8 cellular contexts compared by ENCODE assay signal in the genomic region with DNA sequence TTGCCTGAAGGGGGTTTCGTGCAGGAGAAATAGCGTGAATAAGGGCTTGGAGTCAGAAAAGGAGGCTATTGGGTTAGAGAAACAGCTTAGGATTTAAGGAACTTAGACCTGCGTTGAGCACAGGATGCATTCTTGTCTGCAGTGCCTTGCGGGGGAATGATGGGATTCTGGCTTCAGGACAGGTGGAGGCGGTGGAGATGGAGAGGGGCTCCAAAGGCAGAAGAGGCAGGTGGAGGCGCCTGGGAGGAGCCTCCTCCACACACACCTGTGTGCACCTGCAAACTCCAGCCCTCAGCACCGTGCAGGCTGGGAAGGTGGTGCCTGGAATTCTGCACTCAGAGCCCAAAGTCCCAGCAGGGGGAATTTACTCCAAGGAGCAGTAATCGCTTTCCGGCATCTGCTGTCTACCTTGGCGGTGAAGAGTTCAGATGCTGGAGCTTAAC. TPM values are rescaled to one million over a fixed set of nuclear protein-coding genes. Genes with fewer than 3 reads are reported as not detected.
DNase-seq lines count a peak whose midpoint lies in the region; ATAC-seq and TF ChIP-seq lines count a peak whose summit lies in the region.

No MANE protein-coding gene starts in this region.

- DNase-seq in Caco-2 (no peak), choroid plexus epithelial cell (ENCODE audit: low read depth) (no peak), NCI-H774 (lab: John Stamatoyannopoulos, UW) (no peak), occipital lobe (lab: John Stamatoyannopoulos, UW) (no peak), erythroblast (lab: John Stamatoyannopoulos, UW) (no peak)

- H3K9me3 ChIP-seq in Caco-2, result no peaks in the 10 kb centered on the region

- no peak for ATAC-seq in GM18873 (IDR thresholded peaks at IDR 0.05; ENCODE audit: low FRiP score, unreplicated experiment)

- H3K27ac Mint-ChIP-seq in Caco-2 (ENCODE audit: unreplicated experiment) (peak overlapping the region; percentile 93), IgD-negative memory B cell (peak overlapping the region; percentile 52 to 77 (median 56)), nephron (peak overlapping the region; percentile 1 to 53 (median 36))

- BruUV-seq in Caco-2 (replicated peaks; lab: Mats Ljungman, UMichigan), result no TSS peak

- TF ChIP-seq POLR2A in erythroblast (IDR thresholded peaks at IDR 0.05; ENCODE audit: low read length), result no peak

- H3K4me1 Mint-ChIP-seq in Caco-2 (ENCODE audit: low read depth, unreplicated experiment), result peaks cover 28% of the 10 kb centered on the region
- H3K4me1 Mint-ChIP-seq in IgD-negative memory B cell, result peaks cover 37 to 42% (median 41%) of the 10 kb centered on the region in 3 donors
- H3K4me1 Mint-ChIP-seq in nephron, result peaks cover 52% of the 10 kb centered on the region

- peak overlapping the region; percentile 76 for H3K4me3 ChIP-seq in Caco-2 (ENCODE audit: low read depth, low read length)
- H3K4me3 ChIP-seq in choroid plexus epithelial cell (ENCODE audit: low read depth, low read length), result peak overlapping the region; percentile 72

- POLR2A ChIA-PET in Caco-2 (lab: Charles Lee), result interaction anchor here (0.9 kb wide), 1 partner anchor 11 kb away, joined by 4 read pairs; no protein-coding TSS in a partner anchor

- TF ChIP-seq CTCF in Caco-2 (IDR thresholded peaks at IDR 0.05; ENCODE audit: insufficient read depth in 1 of 2, low read depth in 1 of 2, low read length in 1 of 2, severe bottlenecking in 1 of 2, unreplicated experiment in 1 of 2) (no peak), choroid plexus epithelial cell (conservative IDR thresholded peaks at IDR 0.05; ENCODE audit: low read depth, low read length) (no peak), nephron (IDR thresholded peaks at IDR 0.05; ENCODE audit: unreplicated experiment in 3 of 3) (no peak)

- peaks cover 19% of the 10 kb centered on the region for H3K36me3 Mint-ChIP-seq in Caco-2 (ENCODE audit: insufficient read depth, unreplicated experiment)
- peaks cover 2% of the 10 kb centered on the region for H3K36me3 Mint-ChIP-seq in IgD-negative memory B cell
- H3K36me3 Mint-ChIP-seq in nephron (ENCODE audit: low read depth), result peaks cover 8% of the 10 kb centered on the region

- peaks cover 49% of the 10 kb centered on the region for H3K4me1 ChIP-seq in Caco-2

- CTCF ChIA-PET in Caco-2 (lab: Charles Lee), result interaction anchor here (0.6 kb wide), 1 partner anchor 119 kb away, joined by 5 read pairs; no protein-coding TSS in a partner anchor

- H3K27me3 Mint-ChIP-seq in Caco-2 (ENCODE audit: insufficient read depth, unreplicated experiment) (no peaks in the 10 kb centered on the region), IgD-negative memory B cell (no peaks in the 10 kb centered on the region), nephron (ENCODE audit: low read depth) (peaks cover 11% of the 10 kb centered on the region)

- H3K4me3 Mint-ChIP-seq in Caco-2 (ENCODE audit: unreplicated experiment) (peak overlapping the region; percentile 71), IgD-negative memory B cell (peak overlapping the region; percentile 77 to 91 (median 83)), nephron (peak overlapping the region; percentile 78 to 85 (median 81))

- no peaks in the 10 kb centered on the region for H3K27me3 ChIP-seq in Caco-2 (replicated peaks; ENCODE audit: control insufficient read depth, insufficient read depth, low read length)

- H3K9me3 Mint-ChIP-seq in Caco-2 (ENCODE audit: unreplicated experiment) (no peaks in the 10 kb centered on the region), IgD-negative memory B cell (no peaks in the 10 kb centered on the region), nephron (no peaks in the 10 kb centered on the region)

- no peaks in the 10 kb centered on the region; the same call in 1 of the 2 replicates for H3K36me3 ChIP-seq in Caco-2 (ENCODE audit: control insufficient read depth, insufficient read depth, low read length)

- intact Hi-C loops in Caco-2 (cut with micrococcal nuclease; ENCODE audit: unreplicated experiment), result loop anchor here (5.0 kb wide), 1 partner anchor 76 kb away; no protein-coding TSS in a partner anchor

RNA-seq across cellular contexts. Expression of a gene that starts 1.8 kb away (rescaled TPM):
- total RNA-seq in Caco-2 (2022) (19.5 and 23.5 TPM in 2 replicates), occipital lobe (105 TPM)
- 7.1 TPM for polyA plus RNA-seq in IgD-negative memory B cell

RNA-seq across cellular contexts. Expression of a gene that starts 36.8 kb away (rescaled TPM):
- total RNA-seq in Caco-2 (2022) (64.9 and 75.6 TPM in 2 replicates), occipital lobe (19.3 TPM)
- 46.6 TPM for polyA plus RNA-seq in IgD-negative memory B cell

Comparison
In these comparisons a context has a peak if more than half of its experiments do, and no peak if none do; other contexts are left out.
1. H3K27ac Mint-ChIP-seq: peak in every context shown above with its lines; median percentile 93 in Caco-2; 56 in IgD-negative memory B cell; 36 in nephron.